9 cellular contexts compared by ENCODE assay signal in genomic region chr4:113584407-113585150, GRCh38.
DNase-seq lines count a peak whose midpoint lies in the region; ATAC-seq and TF ChIP-seq lines count a peak whose summit lies in the region.
"Had no signal": no experiment of that assay in that cellular context is flagged by ENCODE, and none has a peak within 500 bp of the region (broad histone marks: within the 10 kb centered on the region; RNA-seq: fewer than 3 reads in every experiment).

No MANE protein-coding gene starts in this region.

- DNase-seq in MCF 10A (ENCODE audit: unreplicated experiment): peak; percentile 59
- no peak for DNase-seq in mammary epithelial cell
- DNase-seq in ascending aorta (ENCODE audit: low spot score in 2 of 2): no peak
- peak; percentile 35 for DNase-seq in iPS DF 6.9 (ENCODE audit: low read depth, low spot score)
- DNase-seq in tibial artery: no peak
- DNase-seq in inferior parietal cortex (ENCODE audit: extremely low spot score): no peak
- DNase-seq in sciatic nerve (ENCODE audit: low spot score): no peak

- CTCF ChIA-PET in MCF 10A (lab: Yijun Ruan, JAX) (interaction anchor here (0.6 to 1.4 kb wide), 2 partner anchors 11 to 354 kb away, joined by 3 to 4 read pairs; no protein-coding TSS in a partner anchor), mammary epithelial cell (lab: Charles Lee; ENCODE audit: low non-redundant PET) (interaction anchor here (0.6 kb wide), 1 partner anchor 20 kb away, joined by 3 read pairs; no protein-coding TSS in a partner anchor)

- TF ChIP-seq CTCF in MCF 10A (IDR thresholded peaks at IDR 0.05; ENCODE audit: unreplicated experiment) (no peak), mammary epithelial cell (conservative IDR thresholded peaks at IDR 0.05 in 1 of 2, IDR thresholded peaks at IDR 0.05 in 1 of 2; ENCODE audit: extremely low read depth in 1 of 2, insufficient read depth in 1 of 2, low read depth in 1 of 2, low read length in 2 of 2) (no peak), ascending aorta (IDR thresholded peaks at IDR 0.05) (no peak), tibial artery (IDR thresholded peaks at IDR 0.05) (no peak)

- intact Hi-C loops in MCF 10A (cut with micrococcal nuclease): no loop called here
- intact Hi-C loops in mammary epithelial cell (cut with micrococcal nuclease): no loop called here
- intact Hi-C loops in ascending aorta (cut with DNase I): no loop called here
- intact Hi-C loops in tibial artery (cut with DNase I; ENCODE audit: low total_unique reads): no loop called here
- intact Hi-C loops in sciatic nerve (cut with DNase I): no loop called here

- H3K4me3 ChIP-seq in mammary epithelial cell (replicated peaks in 1 of 3; ENCODE audit: insufficient read depth in 1 of 3, low read depth in 2 of 3, low read length in 3 of 3) (no peak overlapping the region), ascending aorta (no peak overlapping the region), iPS DF 6.9 (ENCODE audit: low read length) (no peak overlapping the region), tibial artery (no peak overlapping the region)

- ATAC-seq in sciatic nerve: no peak
- no peak for ATAC-seq in GM18505 (IDR thresholded peaks at IDR 0.05; ENCODE audit: unreplicated experiment)

- POLR2A ChIA-PET in MCF 10A (lab: Yijun Ruan, JAX): interaction anchor here (0.5 kb wide), 1 partner anchor 25 kb away, joined by 3 read pairs; no protein-coding TSS in a partner anchor

- no peaks in the 10 kb centered on the region for H3K4me1 ChIP-seq in mammary epithelial cell (ENCODE audit: insufficient read depth, low read length)
- peaks cover 5 to 34% of the 10 kb centered on the region in 2 donors for H3K4me1 ChIP-seq in ascending aorta
- H3K4me1 ChIP-seq in iPS DF 6.9 (ENCODE audit: control insufficient read depth, insufficient read depth, low read length): peaks cover 5% of the 10 kb centered on the region; the same call in 1 of the 2 replicates
- peaks cover 0 to 57% (median 16%) of the 10 kb centered on the region in 4 donors for H3K4me1 ChIP-seq in tibial artery

- H3K79me2 ChIP-seq in mammary epithelial cell (ENCODE audit: insufficient read depth, low read length): no peaks in the 10 kb centered on the region

- BruUV-seq in MCF 10A (replicated peaks; lab: Mats Ljungman, UMichigan) (no TSS peak), mammary epithelial cell (replicated peaks; lab: Mats Ljungman, UMichigan) (no TSS peak)

- 67% methylated on average over 4 of the region's 4 CpGs for WGBS in mammary epithelial cell (ENCODE audit: low coverage, missing lambda C conversion rate)
- no CpG with 5 or more reads among the region's 4 CpGs for WGBS in iPS DF 6.9 (ENCODE audit: insufficient coverage, insufficient read length)

- no peaks in the 10 kb centered on the region for H3K4me1 Mint-ChIP-seq in MCF 10A (ENCODE audit: insufficient read depth, unreplicated experiment)

- H3K9me3 Mint-ChIP-seq in MCF 10A (ENCODE audit: unreplicated experiment): no peaks in the 10 kb centered on the region
- H3K9me3 Mint-ChIP-seq: T-helper 1 cell treated with Interleukin-12 subunit alpha and Interleukin-12 subunit beta and Interleukin-4 antibody, amounts not matched to agents 30 μg/mL and 1 μg/mL, for 36 hours had no signal

- no peak overlapping the region for H3K9ac ChIP-seq in mammary epithelial cell (ENCODE audit: insufficient read depth, low read length)

- H3K27me3 ChIP-seq in mammary epithelial cell (ENCODE audit: insufficient read depth, low read length): no peaks in the 10 kb centered on the region
- no peaks in the 10 kb centered on the region for H3K27me3 ChIP-seq in ascending aorta
- no peaks in the 10 kb centered on the region for H3K27me3 ChIP-seq in iPS DF 6.9 (ENCODE audit: control insufficient read depth, insufficient read depth, low read length)
- no peaks in the 10 kb centered on the region for H3K27me3 ChIP-seq in tibial artery

- H3K9me3 ChIP-seq in mammary epithelial cell (replicated peaks; ENCODE audit: insufficient read depth, low read length): no peaks in the 10 kb centered on the region
- no peaks in the 10 kb centered on the region for H3K9me3 ChIP-seq in ascending aorta
- no peaks in the 10 kb centered on the region for H3K9me3 ChIP-seq in iPS DF 6.9 (ENCODE audit: control insufficient read depth, insufficient read depth, low read length)
- no peaks in the 10 kb centered on the region for H3K9me3 ChIP-seq in tibial artery

- in situ Hi-C loops in mammary epithelial cell (cut with MboI; ENCODE audit: low sequenced_read_pairs in 2 of 2): no loop called here

- no peak overlapping the region for H2AFZ ChIP-seq in mammary epithelial cell (ENCODE audit: low read depth, low read length)

- no peak overlapping the region for H3K27ac Mint-ChIP-seq in MCF 10A (ENCODE audit: low read depth, unreplicated experiment)
- H3K27ac Mint-ChIP-seq: T-helper 1 cell treated with Interleukin-12 subunit alpha and Interleukin-12 subunit beta and Interleukin-4 antibody, amounts not matched to agents 30 μg/mL and 1 μg/mL, for 36 hours had no signal

- no peak for TF ChIP-seq POLR2A in GM18505 (IDR thresholded peaks at IDR 0.05; ENCODE audit: borderline replicate concordance, extremely low read depth, insufficient read depth, insufficient read length)

- H4K20me1 ChIP-seq in mammary epithelial cell (ENCODE audit: insufficient read depth, low read length): no peaks in the 10 kb centered on the region

- H3K4me2 ChIP-seq in mammary epithelial cell (ENCODE audit: insufficient read depth, low read depth, low read length): no peak overlapping the region

- H3K27ac ChIP-seq in mammary epithelial cell (ENCODE audit: insufficient read depth, low read depth, low read length): no peak overlapping the region
- peak overlapping the region; percentile 21 to 63 for H3K27ac ChIP-seq in ascending aorta
- no peak overlapping the region for H3K27ac ChIP-seq in iPS DF 6.9 (ENCODE audit: low read length)
- H3K27ac ChIP-seq in tibial artery: peak overlapping the region; percentile 27

- no peak overlapping the region for H3K4me3 Mint-ChIP-seq in MCF 10A (ENCODE audit: unreplicated experiment)
- H3K4me3 Mint-ChIP-seq: T-helper 1 cell treated with Interleukin-12 subunit alpha and Interleukin-12 subunit beta and Interleukin-4 antibody, amounts not matched to agents 30 μg/mL and 1 μg/mL, for 36 hours had no signal

- peaks cover 1% of the 10 kb centered on the region for H3K36me3 Mint-ChIP-seq in MCF 10A (ENCODE audit: insufficient read depth, unreplicated experiment)

- no peaks in the 10 kb centered on the region for H3K27me3 Mint-ChIP-seq in MCF 10A (ENCODE audit: insufficient read depth, unreplicated experiment)

- H3K36me3 ChIP-seq in mammary epithelial cell (ENCODE audit: insufficient read depth, low read length): no peaks in the 10 kb centered on the region
- H3K36me3 ChIP-seq in ascending aorta: no peaks in the 10 kb centered on the region
- no peaks in the 10 kb centered on the region for H3K36me3 ChIP-seq in iPS DF 6.9 (ENCODE audit: control insufficient read depth, insufficient read depth, low read length)
- H3K36me3 ChIP-seq in tibial artery: no peaks in the 10 kb centered on the region

- dilution Hi-C loops in mammary epithelial cell (cut with HindIII; ENCODE audit: low sequenced_read_pairs): no loop called here

Comparison
In these comparisons a context has a peak if more than half of its experiments do, and no peak if none do; other contexts are left out.
1. DNase-seq: peak in MCF 10A (single experiment) and iPS DF 6.9 (single experiment); none in mammary epithelial cell (single experiment), ascending aorta (0 of 2), tibial artery (0 of 2), inferior parietal cortex (single experiment) and sciatic nerve (single experiment).
2. H3K27ac ChIP-seq: peak in ascending aorta (2 of 2) and tibial artery (2 of 2); none in mammary epithelial cell (single experiment) and iPS DF 6.9 (single experiment).